In the genomic region with DNA sequence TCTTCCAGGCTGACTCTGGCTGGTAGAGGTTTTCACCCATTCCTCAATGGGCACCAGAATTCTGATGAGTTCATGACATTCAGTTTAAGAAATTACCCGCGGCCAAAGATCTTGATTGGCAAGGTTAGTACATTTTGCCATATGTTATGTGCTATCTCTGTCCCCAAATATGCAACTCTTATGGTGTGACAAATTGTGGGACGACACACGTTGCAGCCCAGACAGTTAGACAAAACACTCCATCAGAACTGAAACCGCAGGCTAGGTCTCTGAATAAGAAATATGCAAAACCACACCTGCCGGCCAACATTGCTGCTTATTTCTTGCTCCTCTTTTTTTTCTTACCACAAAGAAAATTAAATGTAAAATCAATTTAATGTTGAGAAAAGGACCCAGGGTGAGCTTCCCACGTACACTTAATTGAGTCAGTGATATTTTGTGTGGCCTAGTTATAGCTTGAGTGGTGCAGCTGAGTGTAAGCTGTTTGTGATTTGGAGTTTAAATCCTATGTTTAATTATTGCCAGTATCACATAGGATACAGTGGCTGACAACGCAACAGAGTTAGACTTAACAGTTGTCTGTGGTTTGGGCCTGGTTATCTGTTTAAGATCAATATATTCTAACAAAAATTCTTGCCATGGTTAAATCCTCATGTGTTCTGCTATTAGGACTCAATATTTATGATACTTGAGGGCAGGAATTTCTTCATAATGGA, we compare ENCODE assay signal across 16 cellular contexts. TPM values are rescaled to one million over a fixed set of nuclear protein-coding genes. Genes with fewer than 3 reads are reported as not detected.
DNase-seq lines count a peak whose midpoint lies in the region; ATAC-seq, FAIRE-seq and TF ChIP-seq lines count a peak whose summit lies in the region.
"Had no signal": no experiment of that assay in that cellular context is flagged by ENCODE, and none has a peak within 500 bp of the region (broad histone marks: within the 10 kb centered on the region; RNA-seq: fewer than 3 reads in every experiment).

No MANE protein-coding gene starts in this region.

- DNase-seq in astrocyte (ENCODE audit: low read depth): peak; percentile 41
- DNase-seq in DMS79 (lab: John Stamatoyannopoulos, UW): no peak
- DNase-seq in medulla oblongata (ENCODE audit: extremely low spot score): no peak
- no peak for DNase-seq in CD4-positive, alpha-beta memory T cell
- no peak for DNase-seq in activated CD8-positive, alpha-beta T cell treated with anti-CD3 and anti-CD28 coated beads for 36 hours
- DNase-seq: activated CD8-positive, alpha-beta T cell treated with anti-CD3 and anti-CD28 coated beads, Interleukin-2, amount 10 ng/mL, durations not matched to agents 7 days and 5 days; amniotic stem cell; IMR-90; naive thymus-derived CD8-positive, alpha-beta T cell had no signal

- no peak for TF ChIP-seq CTCF in astrocyte (IDR thresholded peaks at IDR 0.05; ENCODE audit: insufficient read depth, low read depth, low read length)
- TF ChIP-seq CTCF in activated CD8-positive, alpha-beta T cell treated with anti-CD3 and anti-CD28 coated beads for 36 hours (IDR thresholded peaks at IDR 0.05): no peak

- no peak overlapping the region for H3K4me3 Mint-ChIP-seq in astrocyte (ENCODE audit: unreplicated experiment)
- H3K4me3 Mint-ChIP-seq in CD4-positive, alpha-beta memory T cell: no peak overlapping the region
- no peak overlapping the region for H3K4me3 Mint-ChIP-seq in activated CD8-positive, alpha-beta T cell treated with anti-CD3 and anti-CD28 coated beads for 36 hours
- H3K4me3 Mint-ChIP-seq: activated CD8-positive, alpha-beta T cell treated with anti-CD3 and anti-CD28 coated beads, Interleukin-2, amount 10 ng/mL, durations not matched to agents 7 days and 5 days; CD14-positive monocyte; naive thymus-derived CD8-positive, alpha-beta T cell; stimulated activated effector memory CD8-positive, alpha-beta T cell treated with anti-CD3 and anti-CD28 coated beads, Interleukin-12 subunit alpha, Interleukin-12 subunit beta, amount 100 ng/mL, for 72 hours had no signal

- H3K4me1 ChIP-seq in astrocyte (ENCODE audit: insufficient read depth, low read length): no peaks in the 10 kb centered on the region
- H3K4me1 ChIP-seq in CD4-positive, alpha-beta memory T cell (ENCODE audit: insufficient read depth, low read length): no peaks in the 10 kb centered on the region

- H3K27ac ChIP-seq in astrocyte (ENCODE audit: low read depth, low read length): no peak overlapping the region
- H3K27ac ChIP-seq in CD4-positive, alpha-beta memory T cell (ENCODE audit: low read depth, low read length): no peak overlapping the region

- H3K9ac ChIP-seq in astrocyte (ENCODE audit: low read length): no peak overlapping the region

- CTCF ChIA-PET in CD4-positive, alpha-beta memory T cell (lab: Charles Lee; ENCODE audit: partially characterized antibody): no interaction called here
- CTCF ChIA-PET in activated CD8-positive, alpha-beta T cell treated with anti-CD3 and anti-CD28 coated beads for 36 hours (lab: Charles Lee): interaction anchor here (1.1 kb wide), 1 partner anchor 13 kb away, joined by 3 read pairs; no protein-coding TSS in a partner anchor

- no peak overlapping the region for H2AFZ ChIP-seq in astrocyte (ENCODE audit: low read depth, low read length)

- POLR2A ChIA-PET in CD4-positive, alpha-beta memory T cell (lab: Charles Lee; ENCODE audit: partially characterized antibody): no interaction called here
- POLR2A ChIA-PET in activated CD8-positive, alpha-beta T cell treated with anti-CD3 and anti-CD28 coated beads for 36 hours (lab: Charles Lee): no interaction called here

- no peak overlapping the region for H3K27ac Mint-ChIP-seq in astrocyte (ENCODE audit: unreplicated experiment)
- H3K27ac Mint-ChIP-seq in CD4-positive, alpha-beta memory T cell: no peak overlapping the region
- no peak overlapping the region for H3K27ac Mint-ChIP-seq in activated CD8-positive, alpha-beta T cell treated with anti-CD3 and anti-CD28 coated beads for 36 hours
- H3K27ac Mint-ChIP-seq: activated CD8-positive, alpha-beta T cell treated with anti-CD3 and anti-CD28 coated beads, Interleukin-2, amount 10 ng/mL, durations not matched to agents 7 days and 5 days; CD14-positive monocyte; stimulated activated effector memory CD8-positive, alpha-beta T cell treated with anti-CD3 and anti-CD28 coated beads, Interleukin-12 subunit alpha, Interleukin-12 subunit beta, amount 100 ng/mL, for 72 hours had no signal

- no peaks in the 10 kb centered on the region for H3K79me2 ChIP-seq in astrocyte (ENCODE audit: insufficient read depth, low read length)

- intact Hi-C loops in CD4-positive, alpha-beta memory T cell (cut with micrococcal nuclease): no loop called here
- intact Hi-C loops in activated CD8-positive, alpha-beta T cell treated with anti-CD3 and anti-CD28 coated beads for 36 hours (cut with micrococcal nuclease): no loop called here

- no peaks in the 10 kb centered on the region for H3K36me3 Mint-ChIP-seq in astrocyte (ENCODE audit: low read depth, unreplicated experiment)
- H3K36me3 Mint-ChIP-seq in CD4-positive, alpha-beta memory T cell: no peaks in the 10 kb centered on the region
- no peaks in the 10 kb centered on the region for H3K36me3 Mint-ChIP-seq in activated CD8-positive, alpha-beta T cell treated with anti-CD3 and anti-CD28 coated beads for 36 hours (ENCODE audit: low read depth)
- H3K36me3 Mint-ChIP-seq: CD14-positive monocyte; naive thymus-derived CD8-positive, alpha-beta T cell; stimulated activated effector memory CD8-positive, alpha-beta T cell treated with anti-CD3 and anti-CD28 coated beads, Interleukin-12 subunit alpha, Interleukin-12 subunit beta, amount 100 ng/mL, for 72 hours had no signal

- no peaks in the 10 kb centered on the region for H3K27me3 Mint-ChIP-seq in astrocyte (ENCODE audit: low read depth, unreplicated experiment)
- H3K27me3 Mint-ChIP-seq in CD4-positive, alpha-beta memory T cell: peaks cover 0 to 2% of the 10 kb centered on the region in 2 donors
- H3K27me3 Mint-ChIP-seq in activated CD8-positive, alpha-beta T cell treated with anti-CD3 and anti-CD28 coated beads for 36 hours: no peaks in the 10 kb centered on the region

- no peaks in the 10 kb centered on the region for H3K4me1 Mint-ChIP-seq in astrocyte (ENCODE audit: low read depth, unreplicated experiment)
- peaks cover 0 to 1% (median 0%) of the 10 kb centered on the region in 4 donors for H3K4me1 Mint-ChIP-seq in CD4-positive, alpha-beta memory T cell
- no peaks in the 10 kb centered on the region for H3K4me1 Mint-ChIP-seq in activated CD8-positive, alpha-beta T cell treated with anti-CD3 and anti-CD28 coated beads for 36 hours (ENCODE audit: low read depth)
- H3K4me1 Mint-ChIP-seq: CD14-positive monocyte; naive thymus-derived CD8-positive, alpha-beta T cell; stimulated activated effector memory CD8-positive, alpha-beta T cell treated with anti-CD3 and anti-CD28 coated beads, Interleukin-12 subunit alpha, Interleukin-12 subunit beta, amount 100 ng/mL, for 72 hours had no signal

- no peaks in the 10 kb centered on the region for H3K9me3 Mint-ChIP-seq in astrocyte (ENCODE audit: unreplicated experiment)
- peaks cover 0 to 2% (median 0%) of the 10 kb centered on the region in 8 donors for H3K9me3 Mint-ChIP-seq in CD4-positive, alpha-beta memory T cell
- no peaks in the 10 kb centered on the region for H3K9me3 Mint-ChIP-seq in activated CD8-positive, alpha-beta T cell treated with anti-CD3 and anti-CD28 coated beads for 36 hours
- H3K9me3 Mint-ChIP-seq: naive thymus-derived CD8-positive, alpha-beta T cell; stimulated activated effector memory CD8-positive, alpha-beta T cell treated with anti-CD3 and anti-CD28 coated beads, Interleukin-12 subunit alpha, Interleukin-12 subunit beta, amount 100 ng/mL, for 72 hours had no signal

- H3K36me3 ChIP-seq in astrocyte (ENCODE audit: insufficient read depth, low read length): no peaks in the 10 kb centered on the region
- H3K36me3 ChIP-seq in CD4-positive, alpha-beta memory T cell (ENCODE audit: insufficient read depth, low read length): no peaks in the 10 kb centered on the region

- H4K20me1 ChIP-seq in astrocyte (ENCODE audit: insufficient read depth, low read length): no peaks in the 10 kb centered on the region

- no peak overlapping the region for H3K4me3 ChIP-seq in astrocyte (ENCODE audit: insufficient read depth, low read depth, low read length)
- H3K4me3 ChIP-seq in CD4-positive, alpha-beta memory T cell (ENCODE audit: low read length in 2 of 2): no peak overlapping the region
- H3K4me3 ChIP-seq: smooth muscle cell had no signal

- H3K9me3 ChIP-seq in astrocyte (ENCODE audit: insufficient read depth, low read depth, low read length): no peaks in the 10 kb centered on the region
- H3K9me3 ChIP-seq in CD4-positive, alpha-beta memory T cell (ENCODE audit: control insufficient read depth in 1 of 2, low read length in 2 of 2): no peaks in the 10 kb centered on the region

- peak; percentile 92 for ATAC-seq in GM18870 (IDR thresholded peaks at IDR 0.05; ENCODE audit: unreplicated experiment)
- peak; percentile 95 for ATAC-seq in GM21723 (IDR thresholded peaks at IDR 0.05; ENCODE audit: unreplicated experiment)
- peak; percentile 87 for ATAC-seq in HG03196 (IDR thresholded peaks at IDR 0.05; ENCODE audit: unreplicated experiment)
- ATAC-seq in activated CD8-positive, alpha-beta T cell treated with anti-CD3 and anti-CD28 coated beads for 36 hours: no peak
- ATAC-seq: activated CD8-positive, alpha-beta T cell treated with anti-CD3 and anti-CD28 coated beads, Interleukin-2, amount 10 ng/mL, durations not matched to agents 7 days and 5 days; naive thymus-derived CD8-positive, alpha-beta T cell; stimulated activated effector memory CD8-positive, alpha-beta T cell treated with anti-CD3 and anti-CD28 coated beads, Interleukin-12 subunit alpha, Interleukin-12 subunit beta, amount 100 ng/mL, for 72 hours had no signal

- no peaks in the 10 kb centered on the region for H3K27me3 ChIP-seq in astrocyte (ENCODE audit: insufficient read depth, low read length)
- H3K27me3 ChIP-seq in CD4-positive, alpha-beta memory T cell (ENCODE audit: insufficient read depth, low read length): no peaks in the 10 kb centered on the region

- H3K4me2 ChIP-seq in astrocyte (ENCODE audit: low read length): no peak overlapping the region
- H3K4me2 ChIP-seq: smooth muscle cell had no signal

- no peak for FAIRE-seq in astrocyte (lab: Jason Lieb, UNC)
- FAIRE-seq: endothelial cell of umbilical vein had no signal

RNA-seq across cellular contexts. Expression of gene LTBP1, which starts 35.7 kb away (rescaled TPM):
- total RNA-seq in astrocyte: 29.7 and 30.1 TPM in 2 replicates
- total RNA-seq in CD4-positive, alpha-beta memory T cell: under 1 TPM in 1 of 2 experiments, not detected in 1; 0.44 TPM
- polyA plus RNA-seq in CD4-positive, alpha-beta memory T cell: not detected
- under 1 TPM in 1 of 2 experiments, not detected in 1; 0.18 TPM for total RNA-seq in activated CD8-positive, alpha-beta T cell treated with anti-CD3 and anti-CD28 coated beads for 36 hours
- total RNA-seq: naive thymus-derived CD8-positive, alpha-beta T cell had no signal

Comparison
In these comparisons a context has a peak if more than half of its experiments do, and no peak if none do; other contexts are left out.
1. RNA of gene LTBP1, which starts 35.7 kb away (total RNA-seq): 29.7 to 30.1 TPM in astrocyte; 0.44 TPM in CD4-positive, alpha-beta memory T cell and 0.18 TPM in activated CD8-positive, alpha-beta T cell treated with anti-CD3 and anti-CD28 coated beads for 36 hours; every median in the first group is over 10 times any median in the second.